Comparison of ENCODE assay signal across 26 cellular contexts in the genomic region with DNA sequence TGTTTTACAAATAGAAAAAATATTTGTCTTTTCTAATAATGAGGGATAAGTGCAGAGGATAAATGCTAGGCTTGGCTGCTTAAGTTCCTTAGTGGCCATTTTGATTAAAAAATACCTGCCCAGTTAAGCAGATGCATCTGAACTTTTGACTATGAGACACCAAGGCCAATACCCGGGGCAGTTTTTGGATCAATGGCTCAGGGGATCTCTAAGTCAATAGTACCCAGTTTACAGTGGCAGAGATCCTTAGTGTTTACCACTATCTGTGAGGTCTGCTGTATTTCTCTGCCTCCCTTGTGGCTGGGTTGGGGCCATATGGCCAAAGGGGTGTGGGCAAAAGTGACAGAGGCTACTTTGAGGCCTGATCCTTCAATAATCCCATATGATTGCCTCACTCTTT.
"Had no signal": no experiment of that assay in that cellular context is flagged by ENCODE, and none has a peak within 500 bp of the region (broad histone marks: within the 10 kb centered on the region; RNA-seq: fewer than 3 reads in every experiment).

No MANE protein-coding gene starts in this region.

- H3K36me3 ChIP-seq: stomach, suprapubic skin, thoracic aorta, thyroid gland, tibial artery, tibial nerve, transverse colon, upper lobe of left lung, upper lobe of right lung, uterus, vagina had no signal

- H3K9me3 ChIP-seq: stomach, suprapubic skin, testis, thoracic aorta, thyroid gland, tibial artery, tibial nerve, transverse colon, upper lobe of left lung, upper lobe of right lung, uterus, vagina had no signal

- H3K27ac ChIP-seq: stomach, suprapubic skin, testis, thoracic aorta, thyroid gland, tibial artery, tibial nerve, transverse colon, upper lobe of left lung, upper lobe of right lung, uterus, vagina had no signal

- DNase-seq: stimulated activated CD4-positive, alpha-beta T cell treated with anti-CD3 and anti-CD28 coated beads, Interleukin-2, amount 100 ng/mL, for 48 hours; stimulated activated CD4-positive, alpha-beta T cell treated with anti-CD3 and anti-CD28 coated beads, Interleukin-4, amount 100 ng/mL, for 1 hour; stimulated activated CD4-positive, alpha-beta T cell treated with anti-CD3 and anti-CD28 coated beads, Interleukin-4, amount 100 ng/mL, for 24 hours; stimulated activated CD4-positive, alpha-beta T cell treated with anti-CD3 and anti-CD28 coated beads, Interleukin-4, amount 100 ng/mL, for 4 hours; stimulated activated CD8-positive, alpha-beta memory T cell treated with anti-CD3 and anti-CD28 coated beads, Interleukin-4, amount 100 ng/mL, for 48 hours; stimulated activated naive B cell treated with anti-CD40 and anti-IgM and Interleukin-4, amounts not matched to agents 10 μg/mL and 1 μg/mL and 100 μg/mL, for 72 hours; stimulated activated naive CD4-positive, alpha-beta T cell; stimulated activated naive CD4-positive, alpha-beta T cell treated with Interleukin-2 at 50 U/mL for 16 hours; stimulated activated naive CD8-positive, alpha-beta T cell treated with anti-CD3 and anti-CD28 coated beads, Interleukin-15, amount 100 ng/mL, for 72 hours; stimulated activated naive CD8-positive, alpha-beta T cell treated with anti-CD3 and anti-CD28 coated beads, Interleukin-15, Interleukin-2, amounts not matched to agents 100 U/mL and 50 U/mL, for 24 hours; stomach; substantia nigra; testis; thyroid gland; tibial artery; transverse colon; trophoblast cell; upper lobe of left lung; upper lobe of right lung; uterus had no signal

- H3K4me3 ChIP-seq: stomach, suprapubic skin, testis, thoracic aorta, thyroid gland, tibial artery, tibial nerve, transverse colon, upper lobe of left lung, upper lobe of right lung, uterus, vagina had no signal

- H3K4me1 ChIP-seq: stomach, suprapubic skin, testis, tibial artery, tibial nerve, transverse colon, upper lobe of left lung, upper lobe of right lung, uterus, vagina had no signal

- H3K27me3 ChIP-seq: stomach, suprapubic skin, testis, thyroid gland, tibial artery, tibial nerve, transverse colon, upper lobe of left lung, upper lobe of right lung, uterus, vagina had no signal

- ATAC-seq: stimulated activated effector memory CD8-positive, alpha-beta T cell treated with anti-CD3 and anti-CD28 coated beads, Interleukin-12 subunit alpha, Interleukin-12 subunit beta, amount 100 ng/mL, for 72 hours; stimulated activated memory B cell treated with anti-CD40 and anti-IgM and Interleukin-4, amounts not matched to agents 10 μg/mL and 1 μg/mL and 100 μg/mL, for 72 hours; stimulated activated naive B cell treated with anti-CD40 and anti-IgM and Interleukin-4, amounts not matched to agents 10 μg/mL and 1 μg/mL and 100 μg/mL, for 72 hours; stimulated activated naive CD8-positive, alpha-beta T cell treated with anti-CD3 and anti-CD28 coated beads, Interleukin-15, amount 100 ng/mL, for 72 hours; stimulated activated naive CD8-positive, alpha-beta T cell treated with anti-CD3 and anti-CD28 coated beads, Interleukin-15, Interleukin-2, amounts not matched to agents 100 U/mL and 50 U/mL, for 24 hours; upper lobe of right lung had no signal
